Comparison of ENCODE assay signal across 9 cellular contexts in genomic region chr16:67349172-67349571, GRCh38. TPM values are rescaled to one million over a fixed set of nuclear protein-coding genes. Genes with fewer than 3 reads are reported as not detected.
DNase-seq lines count a peak whose midpoint lies in the region; ATAC-seq and TF ChIP-seq lines count a peak whose summit lies in the region.
"Had no signal": no experiment of that assay in that cellular context is flagged by ENCODE, and none has a peak within 500 bp of the region (broad histone marks: within the 10 kb centered on the region; RNA-seq: fewer than 3 reads in every experiment).

No MANE protein-coding gene starts in this region.

- H3K27me3 Mint-ChIP-seq in T-helper 17 cell, result peaks cover 22% of the 10 kb centered on the region

- no peaks in the 10 kb centered on the region for H3K9me3 ChIP-seq in T-helper 17 cell (ENCODE audit: control insufficient read depth, low read length, poor library complexity, severe bottlenecking)

- ATAC-seq in T-helper 17 cell (peak; percentile 44), GM18873 (IDR thresholded peaks at IDR 0.05; ENCODE audit: low FRiP score, unreplicated experiment) (no peak)

- H3K27ac Mint-ChIP-seq in T-helper 17 cell, result no peak overlapping the region

- peaks cover 2% of the 10 kb centered on the region for H3K36me3 Mint-ChIP-seq in T-helper 17 cell (ENCODE audit: low read depth)

- H3K4me3 Mint-ChIP-seq in T-helper 17 cell, result no peak overlapping the region

- no peaks in the 10 kb centered on the region for H3K4me1 Mint-ChIP-seq in T-helper 17 cell

- peak; percentile 33 for TF ChIP-seq RAD21 in Ishikawa (IDR thresholded peaks at IDR 0.05; ENCODE audit: low read depth)

- no peak for TF ChIP-seq EP300 in Ishikawa (IDR thresholded peaks at IDR 0.05; ENCODE audit: borderline replicate concordance)

- DNase-seq in CD1c-positive myeloid dendritic cell (ENCODE audit: extremely low spot score) (peak; percentile 53), T-helper 17 cell (no peak), left kidney (ENCODE audit: low read depth, low spot score) (peak; percentile 29), cerebellar nuclear complex (lab: John Stamatoyannopoulos, UW) (no peak)
- DNase-seq in stimulated activated CD4-positive, alpha-beta T cell treated with anti-CD3 and anti-CD28 coated beads, Interleukin-2, amount 100 ng/mL, for 24 hours, result no peak
- DNase-seq in activated CD4-positive, alpha-beta T cell treated with anti-CD3 and anti-CD28 coated beads for 48 hours, result no peak

TF ChIP-seq in Ishikawa, 13 proteins besides CTCF, POLR2A, EP300 and RAD21:
- no peak for TF ChIP-seq ZBTB7A (IDR thresholded peaks at IDR 0.05; ENCODE audit: low read depth)
- no peak for TF ChIP-seq TEAD4 (IDR thresholded peaks at IDR 0.05)
- TF ChIP-seq USF1 (IDR thresholded peaks at IDR 0.05), result no peak
- no peak for TF ChIP-seq TCF12 (IDR thresholded peaks at IDR 0.05; ENCODE audit: low read depth)
- TF ChIP-seq CREB1 (IDR thresholded peaks at IDR 0.05; ENCODE audit: low read depth), result no peak
- TF ChIP-seq YY1 (IDR thresholded peaks at IDR 0.05; ENCODE audit: low read depth), result no peak
- no peak for TF ChIP-seq EGR1 (IDR thresholded peaks at IDR 0.05)

RNA-seq across cellular contexts. Expression of gene LRRC36, which starts 22.6 kb away (rescaled TPM):
- total RNA-seq in T-helper 17 cell, result not detected
- total RNA-seq: H1 had no signal

RNA-seq across cellular contexts. Expression of gene KCTD19, which starts 22.6 kb away (rescaled TPM):
- not detected for total RNA-seq in T-helper 17 cell

RNA-seq across cellular contexts. Expression of gene TPPP3, which starts 44.1 kb away (rescaled TPM):
- under 1 TPM; 0.29 to 0.70 TPM for total RNA-seq in T-helper 17 cell

Comparison
In these comparisons a context has a peak if more than half of its experiments do, and no peak if none do; other contexts are left out.
1. DNase-seq: peak in CD1c-positive myeloid dendritic cell (single experiment) and left kidney (single experiment); none in T-helper 17 cell (0 of 3), cerebellar nuclear complex (0 of 2), stimulated activated CD4-positive, alpha-beta T cell treated with anti-CD3 and anti-CD28 coated beads, Interleukin-2, amount 100 ng/mL, for 24 hours (0 of 2) and activated CD4-positive, alpha-beta T cell treated with anti-CD3 and anti-CD28 coated beads for 48 hours (single experiment).